8 cellular contexts compared by ENCODE assay signal in genomic region chr1:17437260-17438175, GRCh38. TPM values are rescaled to one million over a fixed set of nuclear protein-coding genes. Genes with fewer than 3 reads are reported as not detected.
A peak's percentile ranks its signal among the peaks of the same experiment; 100 is the strongest.
DNase-seq lines count a peak whose midpoint lies in the region; ATAC-seq and TF ChIP-seq lines count a peak whose summit lies in the region.

No MANE protein-coding gene starts in this region.

- H3K4me2 ChIP-seq in OCI-LY1 (ENCODE audit: low read length), result peak overlapping the region; percentile 97

- H3K36me3 ChIP-seq in OCI-LY1 (ENCODE audit: insufficient read depth, low read length) (peaks cover 49% of the 10 kb centered on the region), neuron (ENCODE audit: insufficient read depth, low read length) (peaks cover 21% of the 10 kb centered on the region), thymus (ENCODE audit: control insufficient read depth, insufficient read depth) (peaks cover 24% of the 10 kb centered on the region)

- peak; percentile 34 for ATAC-seq in HG02840 (IDR thresholded peaks at IDR 0.05; ENCODE audit: low FRiP score, unreplicated experiment)

- no peak for TF ChIP-seq CTCF in OCI-LY1 (IDR thresholded peaks at IDR 0.05; ENCODE audit: low read length)
- no peak for TF ChIP-seq CTCF in fibroblast of the aortic adventitia (IDR thresholded peaks at IDR 0.05; ENCODE audit: insufficient read depth, low read length)

- H3K27ac ChIP-seq in OCI-LY1 (ENCODE audit: low read depth, low read length, poor library complexity, severe bottlenecking) (peak overlapping the region; percentile 95), thymus (ENCODE audit: low read depth) (peak overlapping the region; percentile 91)

- no peaks in the 10 kb centered on the region for H3F3A ChIP-seq in OCI-LY1 (ENCODE audit: insufficient read depth, low read length)

- peak; percentile 25 for DNase-seq in DMS153 treated with DMSO at 0.1 percent for 48 hours (lab: John Stamatoyannopoulos, UW; ENCODE audit: unreplicated experiment)
- no peak for DNase-seq in DMS153 (lab: John Stamatoyannopoulos, UW)
- DNase-seq in activated T-helper 9 cell treated with anti-CD3 and anti-CD28 coated beads, Interleukin-2, amount 50 U/mL, for 16 hours (ENCODE audit: low read depth), result peak; percentile 45
- no peak for DNase-seq in fibroblast of the aortic adventitia (ENCODE audit: low read depth)

- H3K4me3 ChIP-seq in OCI-LY1 (ENCODE audit: low read depth, low read length, poor library complexity, severe bottlenecking) (peak overlapping the region; percentile 88), fibroblast of the aortic adventitia (ENCODE audit: low read depth, low read length) (peak overlapping the region; percentile 80), neuron (ENCODE audit: low read length) (peak overlapping the region; percentile 96), thymus (ENCODE audit: low read length) (peak overlapping the region; percentile 88)

- no peak overlapping the region for H2AFZ ChIP-seq in OCI-LY1 (ENCODE audit: low read length)
- no peak overlapping the region for H2AFZ ChIP-seq in neuron (ENCODE audit: low read depth, low read length)

- H3K9ac ChIP-seq in OCI-LY1 (ENCODE audit: low read length), result peak overlapping the region; percentile 95

- H3K9me2 ChIP-seq in OCI-LY1 (ENCODE audit: low read depth, low read length), result no peaks in the 10 kb centered on the region

- no peaks in the 10 kb centered on the region for H3K9me3 ChIP-seq in OCI-LY1 (ENCODE audit: low read length)
- no peaks in the 10 kb centered on the region for H3K9me3 ChIP-seq in neuron (ENCODE audit: low read length)
- H3K9me3 ChIP-seq in thymus (ENCODE audit: control insufficient read depth), result no peaks in the 10 kb centered on the region

- peaks cover 44% of the 10 kb centered on the region for H3K4me1 ChIP-seq in OCI-LY1 (ENCODE audit: insufficient read depth, low read length, severe bottlenecking)
- H3K4me1 ChIP-seq in neuron (ENCODE audit: insufficient read depth, low read length), result peaks cover 28% of the 10 kb centered on the region
- H3K4me1 ChIP-seq in thymus (ENCODE audit: control insufficient read depth, insufficient read depth, low read length), result peaks cover 13% of the 10 kb centered on the region

- H4K20me1 ChIP-seq in OCI-LY1 (ENCODE audit: insufficient read depth, low read length), result peaks cover 5% of the 10 kb centered on the region; the same call in 1 of the 2 replicates

- H3K79me2 ChIP-seq in OCI-LY1 (ENCODE audit: insufficient read depth, low read length), result peaks cover 59% of the 10 kb centered on the region

- H3K27me3 ChIP-seq in OCI-LY1 (ENCODE audit: insufficient read depth, low read length) (no peaks in the 10 kb centered on the region), neuron (ENCODE audit: insufficient read depth, low read length) (peaks cover 10% of the 10 kb centered on the region), thymus (ENCODE audit: control insufficient read depth, insufficient read depth) (no peaks in the 10 kb centered on the region)

- under 1% methylated on average over 100 of the region's 103 CpGs for WGBS in thymus

RNA-seq across cellular contexts. Expression of gene RCC2, which starts 2.0 kb away (rescaled TPM):
- 40.1 and 46.0 TPM in 2 replicates for total RNA-seq in fibroblast of the aortic adventitia (ENCODE audit: low replicate concordance)
- polyA plus RNA-seq in thymus, result 65.2 TPM

Comparison
In these comparisons a context has a peak if more than half of its experiments do, and no peak if none do; other contexts are left out.
1. DNase-seq: peak in DMS153 treated with DMSO at 0.1 percent for 48 hours (single experiment) and activated T-helper 9 cell treated with anti-CD3 and anti-CD28 coated beads, Interleukin-2, amount 50 U/mL, for 16 hours (single experiment); none in DMS153 (single experiment) and fibroblast of the aortic adventitia (single experiment).
2. Peak in every context shown above with its lines, with median percentiles within 50 percentile points of each other: H3K4me3 ChIP-seq.